5 cellular contexts compared by ENCODE assay signal in the genomic region with DNA sequence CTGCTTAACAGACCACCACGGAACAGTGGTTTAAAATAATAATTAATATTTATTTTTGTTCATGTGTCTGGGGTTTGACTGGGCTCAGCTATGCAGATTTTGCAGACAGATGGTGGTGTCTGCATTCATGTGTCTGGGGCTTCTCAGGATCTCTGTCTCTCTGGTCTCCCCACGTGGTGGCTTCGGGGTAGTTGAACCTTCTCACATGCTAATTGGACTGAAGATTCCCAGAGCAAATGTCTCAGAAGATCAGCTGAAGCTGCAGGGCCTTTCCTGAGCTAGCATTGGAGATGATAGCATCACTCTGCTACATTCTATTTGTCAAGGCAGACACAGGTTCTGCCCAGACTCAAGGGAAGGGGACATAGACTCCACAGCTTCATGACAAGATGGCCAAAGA.
"Had no signal": no experiment of that assay in that cellular context is flagged by ENCODE, and none has a peak within 500 bp of the region (broad histone marks: within the 10 kb centered on the region; RNA-seq: fewer than 3 reads in every experiment).

No MANE protein-coding gene starts in this region.

- H3K4me2 ChIP-seq: GM23338 had no signal

- H3K4me3 ChIP-seq: GM23338, K562 had no signal

- ATAC-seq: GM23338, K562 had no signal

- DNase-seq: H9, HCEC 1CT, IMR-90 had no signal
